18 cellular contexts compared by ENCODE assay signal in the genomic region with DNA sequence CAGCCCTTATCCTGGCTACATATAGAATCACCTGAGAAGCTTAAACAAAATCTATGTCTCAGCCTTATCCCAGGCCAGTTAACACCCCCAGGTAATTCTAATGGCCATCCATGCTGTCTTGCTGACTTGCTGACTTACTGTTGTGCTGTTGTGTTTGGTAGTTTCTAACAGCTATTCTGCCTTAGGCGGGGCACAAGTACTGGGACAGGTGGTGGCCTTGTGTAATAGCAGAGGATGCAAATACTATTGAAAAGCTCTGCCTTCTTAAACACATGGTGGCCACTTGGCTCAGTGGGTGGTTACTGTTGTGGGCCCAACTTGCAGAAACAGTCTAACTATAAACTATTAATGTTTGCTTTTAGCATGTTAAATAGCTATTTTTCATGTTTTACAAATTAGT.
"Had no signal": no experiment of that assay in that cellular context is flagged by ENCODE, and none has a peak within 500 bp of the region (broad histone marks: within the 10 kb centered on the region; RNA-seq: fewer than 3 reads in every experiment).

No MANE protein-coding gene starts in this region.

- H3K27ac Mint-ChIP-seq: activated naive CD8-positive, alpha-beta T cell; natural killer cell had no signal

- H3K27me3 ChIP-seq: esophagus muscularis mucosa, gastroesophageal sphincter, heart right ventricle, pancreas, right lobe of liver, stomach had no signal

- ATAC-seq: gastroesophageal sphincter, heart right ventricle, natural killer cell, pancreas, right lobe of liver had no signal

- H3K4me1 Mint-ChIP-seq: natural killer cell had no signal

- H3K4me3 ChIP-seq: esophagus muscularis mucosa, gastroesophageal sphincter, heart right ventricle, pancreas, right lobe of liver, smooth muscle cell, stomach had no signal

- H3K27ac ChIP-seq: esophagus muscularis mucosa, gastroesophageal sphincter, heart right ventricle, pancreas, right lobe of liver, stomach had no signal

- H3K27me3 Mint-ChIP-seq: activated naive CD8-positive, alpha-beta T cell had no signal

- H3K4me3 Mint-ChIP-seq: activated naive CD8-positive, alpha-beta T cell; natural killer cell had no signal

- H3K4me1 ChIP-seq: esophagus muscularis mucosa, right lobe of liver, stomach had no signal

- H3K36me3 ChIP-seq: gastroesophageal sphincter, heart right ventricle, pancreas, right lobe of liver had no signal

- H3K4me2 ChIP-seq: smooth muscle cell had no signal

- H3K9me3 ChIP-seq: esophagus muscularis mucosa, gastroesophageal sphincter, heart right ventricle, pancreas, right lobe of liver, stomach had no signal

- H3K36me3 Mint-ChIP-seq: activated naive CD8-positive, alpha-beta T cell; natural killer cell had no signal

- DNase-seq: activated CD4-positive, alpha-beta T cell treated with anti-CD3 and anti-CD28 coated beads, Interleukin-2, amount 50 U/mL, for 4 hours; activated CD4-positive, CD25-positive, alpha-beta regulatory T cell treated with anti-CD3 and anti-CD28 coated beads, Interleukin-2, amount 50 U/mL, for 72 hours; activated gamma-delta T cell treated with Interleukin-2 at 50 U/mL for 16 hours; cerebellar nuclear complex; cortex of kidney; effector CD8-positive, alpha-beta T cell; heart right ventricle; mesenchymal stem cell; natural killer cell; pancreas; right lobe of liver; stimulated activated CD4-positive, alpha-beta T cell treated with anti-CD3 and anti-CD28 coated beads, Interleukin-4, amount 100 ng/mL, for 1 hour; stomach; T1000 had no signal
